1 cellular context compared by ENCODE assay signal in genomic region chr17:44988256-44988942, GRCh38.
TF ChIP-seq lines count a peak whose summit lies in the region.

No MANE protein-coding gene starts in this region.

TF ChIP-seq in HepG2, 621 proteins besides CTCF, POLR2A, EP300 and RAD21 (continued from another document):
- TF ChIP-seq KAT2B (IDR thresholded peaks at IDR 0.05; ENCODE audit: borderline replicate concordance, low read depth, low read length) = peak; percentile 95
TF ChIP-seq in HepG2: peak in this region for 1.
